Comparison of ENCODE assay signal across 11 cellular contexts in genomic region chr4:76562851-76563803, GRCh38.
DNase-seq lines count a peak whose midpoint lies in the region; ATAC-seq, FAIRE-seq and TF ChIP-seq lines count a peak whose summit lies in the region.
"Had no signal": no experiment of that assay in that cellular context is flagged by ENCODE, and none has a peak within 500 bp of the region (broad histone marks: within the 10 kb centered on the region; RNA-seq: fewer than 3 reads in every experiment).

No MANE protein-coding gene starts in this region.

- DNase-seq in activated CD8-positive, alpha-beta T cell treated with anti-CD3 and anti-CD28 coated beads for 36 hours = peak; percentile 37
- DNase-seq in activated CD8-positive, alpha-beta T cell treated with anti-CD3 and anti-CD28 coated beads, Interleukin-2, amount 10 ng/mL, durations not matched to agents 7 days and 5 days = no peak
- DNase-seq in astrocyte (ENCODE audit: low read depth) (peak; percentile 59), left lobe of liver (ENCODE audit: low spot score) (no peak), transverse colon (no peak), omental fat pad (ENCODE audit: low spot score) (no peak)
- no peak for DNase-seq in activated CD4-positive, alpha-beta memory T cell treated with anti-CD3 and anti-CD28 coated beads for 36 hours
- DNase-seq: activated CD8-positive, alpha-beta memory T cell treated with anti-CD3 and anti-CD28 coated beads for 24 hours; foreskin melanocyte; stimulated activated CD4-positive, alpha-beta T cell treated with anti-CD3 and anti-CD28 coated beads, Interleukin-1b, Interleukin-23, amount 100 ng/mL, for 48 hours had no signal

- H3K27me3 Mint-ChIP-seq in activated CD8-positive, alpha-beta T cell treated with anti-CD3 and anti-CD28 coated beads for 36 hours = peaks cover 4% of the 10 kb centered on the region
- peaks cover 4% of the 10 kb centered on the region for H3K27me3 Mint-ChIP-seq in activated CD8-positive, alpha-beta T cell treated with anti-CD3 and anti-CD28 coated beads, Interleukin-2, amount 10 ng/mL, durations not matched to agents 7 days and 5 days (ENCODE audit: low read depth)
- H3K27me3 Mint-ChIP-seq in astrocyte (ENCODE audit: low read depth, unreplicated experiment) = no peaks in the 10 kb centered on the region
- peaks cover 6% of the 10 kb centered on the region for H3K27me3 Mint-ChIP-seq in activated CD4-positive, alpha-beta memory T cell treated with anti-CD3 and anti-CD28 coated beads for 36 hours

- CTCF ChIA-PET in activated CD8-positive, alpha-beta T cell treated with anti-CD3 and anti-CD28 coated beads for 36 hours (lab: Charles Lee) = interaction anchor here (0.9 to 1.1 kb wide), 2 partner anchors 14 to 640 kb away, joined by 3 read pairs; no protein-coding TSS in a partner anchor
- CTCF ChIA-PET in activated CD8-positive, alpha-beta T cell treated with anti-CD3 and anti-CD28 coated beads, Interleukin-2, amount 10 ng/mL, durations not matched to agents 7 days and 5 days (lab: Charles Lee) = interaction anchor here (1.7 kb wide), 1 partner anchor 640 kb away, joined by 5 read pairs; no protein-coding TSS in a partner anchor
- CTCF ChIA-PET in activated CD4-positive, alpha-beta memory T cell treated with anti-CD3 and anti-CD28 coated beads for 36 hours (lab: Charles Lee) = no interaction called here

- H3K9me3 ChIP-seq in astrocyte (ENCODE audit: insufficient read depth, low read depth, low read length) (no peaks in the 10 kb centered on the region), transverse colon (no peaks in the 10 kb centered on the region)

- POLR2A ChIA-PET in activated CD8-positive, alpha-beta T cell treated with anti-CD3 and anti-CD28 coated beads for 36 hours (lab: Charles Lee) = no interaction called here
- POLR2A ChIA-PET in activated CD8-positive, alpha-beta T cell treated with anti-CD3 and anti-CD28 coated beads, Interleukin-2, amount 10 ng/mL, durations not matched to agents 7 days and 5 days (lab: Charles Lee) = interaction anchor here (1.0 kb wide), 1 partner anchor 23 kb away, joined by 3 read pairs; no protein-coding TSS in a partner anchor
- POLR2A ChIA-PET in activated CD4-positive, alpha-beta memory T cell treated with anti-CD3 and anti-CD28 coated beads for 36 hours (lab: Charles Lee) = no interaction called here

- H3K27ac ChIP-seq in astrocyte (ENCODE audit: low read depth, low read length) = peak overlapping the region; percentile 89
- H3K27ac ChIP-seq in transverse colon = peak overlapping the region in 3 of 4 donors; percentile 0 to 46 (median 35)

- TF ChIP-seq EP300 in transverse colon (IDR thresholded peaks at IDR 0.05; ENCODE audit: low read depth) = no peak

- peaks cover 14% of the 10 kb centered on the region for H3K4me1 Mint-ChIP-seq in activated CD8-positive, alpha-beta T cell treated with anti-CD3 and anti-CD28 coated beads for 36 hours (ENCODE audit: low read depth)
- peaks cover 10% of the 10 kb centered on the region for H3K4me1 Mint-ChIP-seq in activated CD8-positive, alpha-beta T cell treated with anti-CD3 and anti-CD28 coated beads, Interleukin-2, amount 10 ng/mL, durations not matched to agents 7 days and 5 days (ENCODE audit: low read depth)
- H3K4me1 Mint-ChIP-seq in astrocyte (ENCODE audit: low read depth, unreplicated experiment) = peaks cover 64% of the 10 kb centered on the region
- peaks cover 2% of the 10 kb centered on the region for H3K4me1 Mint-ChIP-seq in activated CD4-positive, alpha-beta memory T cell treated with anti-CD3 and anti-CD28 coated beads for 36 hours (ENCODE audit: low read depth)

- H3K36me3 ChIP-seq in astrocyte (ENCODE audit: insufficient read depth, low read length) (no peaks in the 10 kb centered on the region), transverse colon (no peaks in the 10 kb centered on the region)

- peak overlapping the region; percentile 68 for H3K4me2 ChIP-seq in astrocyte (ENCODE audit: low read length)

- FAIRE-seq in astrocyte (lab: Jason Lieb, UNC) = peak; percentile 9

- no peak for TF ChIP-seq POLR2A in transverse colon (IDR thresholded peaks at IDR 0.05)

- H3K27me3 ChIP-seq in astrocyte (ENCODE audit: insufficient read depth, low read length) (no peaks in the 10 kb centered on the region), transverse colon (no peaks in the 10 kb centered on the region)

- H4K20me1 ChIP-seq in astrocyte (ENCODE audit: insufficient read depth, low read length) = no peaks in the 10 kb centered on the region

- H3K79me2 ChIP-seq in astrocyte (ENCODE audit: insufficient read depth, low read length) = no peaks in the 10 kb centered on the region

- H3K9ac ChIP-seq in astrocyte (ENCODE audit: low read length) = peak overlapping the region; percentile 66

- no peak overlapping the region for H2AFZ ChIP-seq in astrocyte (ENCODE audit: low read depth, low read length)

- H3K36me3 Mint-ChIP-seq in activated CD8-positive, alpha-beta T cell treated with anti-CD3 and anti-CD28 coated beads for 36 hours (ENCODE audit: low read depth) = no peaks in the 10 kb centered on the region
- H3K36me3 Mint-ChIP-seq in activated CD8-positive, alpha-beta T cell treated with anti-CD3 and anti-CD28 coated beads, Interleukin-2, amount 10 ng/mL, durations not matched to agents 7 days and 5 days (ENCODE audit: low read depth) = no peaks in the 10 kb centered on the region
- H3K36me3 Mint-ChIP-seq in astrocyte (ENCODE audit: low read depth, unreplicated experiment) = no peaks in the 10 kb centered on the region
- H3K36me3 Mint-ChIP-seq in activated CD4-positive, alpha-beta memory T cell treated with anti-CD3 and anti-CD28 coated beads for 36 hours = no peaks in the 10 kb centered on the region

- intact Hi-C loops in activated CD8-positive, alpha-beta T cell treated with anti-CD3 and anti-CD28 coated beads for 36 hours (cut with micrococcal nuclease) = no loop called here
- intact Hi-C loops in transverse colon (cut with DNase I; ENCODE audit: low total_unique reads) = no loop called here
- intact Hi-C loops in activated CD4-positive, alpha-beta memory T cell treated with anti-CD3 and anti-CD28 coated beads for 36 hours (cut with micrococcal nuclease) = no loop called here

- WGBS in transverse colon (ENCODE audit: low coverage in 1 of 2), 2 donors = 70% methylated on average over 6 of the region's 6 CpGs

- H3K4me3 ChIP-seq in astrocyte (ENCODE audit: insufficient read depth, low read depth, low read length) (no peak overlapping the region), transverse colon (no peak overlapping the region)

- peak; percentile 76 for ATAC-seq in activated CD8-positive, alpha-beta T cell treated with anti-CD3 and anti-CD28 coated beads for 36 hours
- ATAC-seq in activated CD8-positive, alpha-beta T cell treated with anti-CD3 and anti-CD28 coated beads, Interleukin-2, amount 10 ng/mL, durations not matched to agents 7 days and 5 days = no peak
- ATAC-seq in left lobe of liver = peak; percentile 75
- no peak for ATAC-seq in HG02763 (IDR thresholded peaks at IDR 0.05; ENCODE audit: unreplicated experiment)
- no peak for ATAC-seq in omental fat pad (ENCODE audit: low FRiP score)

- peaks cover 49% of the 10 kb centered on the region for H3K4me1 ChIP-seq in astrocyte (ENCODE audit: insufficient read depth, low read length)
- H3K4me1 ChIP-seq in transverse colon = peaks cover 0 to 25% (median 11%) of the 10 kb centered on the region in 4 donors

- TF ChIP-seq CTCF in activated CD8-positive, alpha-beta T cell treated with anti-CD3 and anti-CD28 coated beads for 36 hours (IDR thresholded peaks at IDR 0.05) = no peak
- TF ChIP-seq CTCF in astrocyte (IDR thresholded peaks at IDR 0.05; ENCODE audit: insufficient read depth, low read depth, low read length) (no peak), transverse colon (IDR thresholded peaks at IDR 0.05) (no peak), omental fat pad (IDR thresholded peaks at IDR 0.05) (no peak)

- in situ Hi-C loops in transverse colon (cut with MboI; ENCODE audit: low pct_ligation_motif_present in 1 of 4, low pct_unique_long_range_greater_than_20kb in 1 of 4, low sequenced_read_pairs in 3 of 4) = no loop called here

- H3K27ac Mint-ChIP-seq in activated CD8-positive, alpha-beta T cell treated with anti-CD3 and anti-CD28 coated beads for 36 hours = peak overlapping the region; percentile 63
- H3K27ac Mint-ChIP-seq in activated CD8-positive, alpha-beta T cell treated with anti-CD3 and anti-CD28 coated beads, Interleukin-2, amount 10 ng/mL, durations not matched to agents 7 days and 5 days = no peak overlapping the region
- peak overlapping the region; percentile 99 for H3K27ac Mint-ChIP-seq in astrocyte (ENCODE audit: unreplicated experiment)
- H3K27ac Mint-ChIP-seq in activated CD4-positive, alpha-beta memory T cell treated with anti-CD3 and anti-CD28 coated beads for 36 hours = no peak overlapping the region

- no peaks in the 10 kb centered on the region for H3K9me3 Mint-ChIP-seq in activated CD8-positive, alpha-beta T cell treated with anti-CD3 and anti-CD28 coated beads for 36 hours
- no peaks in the 10 kb centered on the region for H3K9me3 Mint-ChIP-seq in activated CD8-positive, alpha-beta T cell treated with anti-CD3 and anti-CD28 coated beads, Interleukin-2, amount 10 ng/mL, durations not matched to agents 7 days and 5 days (ENCODE audit: insufficient read depth)
- no peaks in the 10 kb centered on the region for H3K9me3 Mint-ChIP-seq in astrocyte (ENCODE audit: unreplicated experiment)
- no peaks in the 10 kb centered on the region for H3K9me3 Mint-ChIP-seq in activated CD4-positive, alpha-beta memory T cell treated with anti-CD3 and anti-CD28 coated beads for 36 hours

- no peak overlapping the region for H3K4me3 Mint-ChIP-seq in activated CD8-positive, alpha-beta T cell treated with anti-CD3 and anti-CD28 coated beads for 36 hours
- no peak overlapping the region for H3K4me3 Mint-ChIP-seq in activated CD8-positive, alpha-beta T cell treated with anti-CD3 and anti-CD28 coated beads, Interleukin-2, amount 10 ng/mL, durations not matched to agents 7 days and 5 days
- H3K4me3 Mint-ChIP-seq in astrocyte (ENCODE audit: unreplicated experiment) = no peak overlapping the region
- no peak overlapping the region for H3K4me3 Mint-ChIP-seq in activated CD4-positive, alpha-beta memory T cell treated with anti-CD3 and anti-CD28 coated beads for 36 hours

Comparison
In these comparisons a context has a peak if more than half of its experiments do, and no peak if none do; other contexts are left out.
1. ATAC-seq: peak in activated CD8-positive, alpha-beta T cell treated with anti-CD3 and anti-CD28 coated beads for 36 hours (single experiment) and left lobe of liver (single experiment); none in activated CD8-positive, alpha-beta T cell treated with anti-CD3 and anti-CD28 coated beads, Interleukin-2, amount 10 ng/mL, durations not matched to agents 7 days and 5 days (single experiment), HG02763 (single experiment) and omental fat pad (single experiment).
2. DNase-seq: peak in activated CD8-positive, alpha-beta T cell treated with anti-CD3 and anti-CD28 coated beads for 36 hours (single experiment) and astrocyte (single experiment); none in activated CD8-positive, alpha-beta T cell treated with anti-CD3 and anti-CD28 coated beads, Interleukin-2, amount 10 ng/mL, durations not matched to agents 7 days and 5 days (single experiment), left lobe of liver (single experiment), transverse colon (single experiment), omental fat pad (single experiment) and activated CD4-positive, alpha-beta memory T cell treated with anti-CD3 and anti-CD28 coated beads for 36 hours (single experiment).
3. H3K27ac Mint-ChIP-seq: peak in activated CD8-positive, alpha-beta T cell treated with anti-CD3 and anti-CD28 coated beads for 36 hours (single experiment) and astrocyte (single experiment); none in activated CD8-positive, alpha-beta T cell treated with anti-CD3 and anti-CD28 coated beads, Interleukin-2, amount 10 ng/mL, durations not matched to agents 7 days and 5 days (single experiment) and activated CD4-positive, alpha-beta memory T cell treated with anti-CD3 and anti-CD28 coated beads for 36 hours (single experiment).